In genomic region chr15:92829875-92830274, GRCh38 we compare ENCODE assay signal across 1 cellular context.
TF ChIP-seq lines count a peak whose summit lies in the region.

No MANE protein-coding gene starts in this region.

TF ChIP-seq in HepG2, 621 proteins besides CTCF, POLR2A, EP300 and RAD21 (continued from another document):
- no peak for TF ChIP-seq DZIP1 (CRISPR knock-in tag; IDR thresholded peaks at IDR 0.05)
- TF ChIP-seq ZNF747 (CRISPR knock-in tag; IDR thresholded peaks at IDR 0.05; ENCODE audit: borderline replicate concordance): no peak
- no peak for TF ChIP-seq ZBTB33 (CRISPR knock-in tag; IDR thresholded peaks at IDR 0.05)
- no peak for TF ChIP-seq ZNF614 (CRISPR knock-in tag; IDR thresholded peaks at IDR 0.05; ENCODE audit: borderline replicate concordance)
- no peak for TF ChIP-seq ZNF773 (CRISPR knock-in tag; IDR thresholded peaks at IDR 0.05; ENCODE audit: borderline replicate concordance)
- TF ChIP-seq, protein P1, sequence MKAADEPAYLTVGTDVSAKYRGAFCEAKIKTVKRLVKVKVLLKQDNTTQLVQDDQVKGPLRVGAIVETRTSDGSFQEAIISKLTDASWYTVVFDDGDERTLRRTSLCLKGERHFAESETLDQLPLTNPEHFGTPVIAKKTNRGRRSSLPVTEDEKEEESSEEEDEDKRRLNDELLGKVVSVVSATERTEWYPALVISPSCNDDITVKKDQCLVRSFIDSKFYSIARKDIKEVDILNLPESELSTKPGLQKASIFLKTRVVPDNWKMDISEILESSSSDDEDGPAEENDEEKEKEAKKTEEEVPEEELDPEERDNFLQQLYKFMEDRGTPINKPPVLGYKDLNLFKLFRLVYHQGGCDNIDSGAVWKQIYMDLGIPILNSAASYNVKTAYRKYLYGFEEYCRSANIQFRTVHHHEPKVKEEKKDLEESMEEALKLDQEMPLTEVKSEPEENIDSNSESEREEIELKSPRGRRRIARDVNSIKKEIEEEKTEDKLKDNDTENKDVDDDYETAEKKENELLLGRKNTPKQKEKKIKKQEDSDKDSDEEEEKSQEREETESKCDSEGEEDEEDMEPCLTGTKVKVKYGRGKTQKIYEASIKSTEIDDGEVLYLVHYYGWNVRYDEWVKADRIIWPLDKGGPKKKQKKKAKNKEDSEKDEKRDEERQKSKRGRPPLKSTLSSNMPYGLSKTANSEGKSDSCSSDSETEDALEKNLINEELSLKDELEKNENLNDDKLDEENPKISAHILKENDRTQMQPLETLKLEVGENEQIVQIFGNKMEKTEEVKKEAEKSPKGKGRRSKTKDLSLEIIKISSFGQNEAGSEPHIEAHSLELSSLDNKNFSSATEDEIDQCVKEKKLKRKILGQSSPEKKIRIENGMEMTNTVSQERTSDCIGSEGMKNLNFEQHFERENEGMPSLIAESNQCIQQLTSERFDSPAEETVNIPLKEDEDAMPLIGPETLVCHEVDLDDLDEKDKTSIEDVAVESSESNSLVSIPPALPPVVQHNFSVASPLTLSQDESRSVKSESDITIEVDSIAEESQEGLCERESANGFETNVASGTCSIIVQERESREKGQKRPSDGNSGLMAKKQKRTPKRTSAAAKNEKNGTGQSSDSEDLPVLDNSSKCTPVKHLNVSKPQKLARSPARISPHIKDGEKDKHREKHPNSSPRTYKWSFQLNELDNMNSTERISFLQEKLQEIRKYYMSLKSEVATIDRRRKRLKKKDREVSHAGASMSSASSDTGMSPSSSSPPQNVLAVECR (CRISPR knock-in tag; IDR thresholded peaks at IDR 0.05; ENCODE audit: borderline replicate concordance): no peak
- no peak for TF ChIP-seq ZNF484 (CRISPR knock-in tag; IDR thresholded peaks at IDR 0.05; ENCODE audit: borderline replicate concordance, low read depth)
- TF ChIP-seq PRMT3 (CRISPR knock-in tag; IDR thresholded peaks at IDR 0.05; ENCODE audit: borderline replicate concordance, low read depth): no peak
- TF ChIP-seq, protein P2, sequence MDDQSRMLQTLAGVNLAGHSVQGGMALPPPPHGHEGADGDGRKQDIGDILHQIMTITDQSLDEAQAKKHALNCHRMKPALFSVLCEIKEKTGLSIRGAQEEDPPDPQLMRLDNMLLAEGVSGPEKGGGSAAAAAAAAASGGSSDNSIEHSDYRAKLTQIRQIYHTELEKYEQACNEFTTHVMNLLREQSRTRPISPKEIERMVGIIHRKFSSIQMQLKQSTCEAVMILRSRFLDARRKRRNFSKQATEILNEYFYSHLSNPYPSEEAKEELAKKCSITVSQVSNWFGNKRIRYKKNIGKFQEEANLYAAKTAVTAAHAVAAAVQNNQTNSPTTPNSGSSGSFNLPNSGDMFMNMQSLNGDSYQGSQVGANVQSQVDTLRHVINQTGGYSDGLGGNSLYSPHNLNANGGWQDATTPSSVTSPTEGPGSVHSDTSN (CRISPR knock-in tag; IDR thresholded peaks at IDR 0.05; ENCODE audit: borderline replicate concordance): no peak
TF ChIP-seq in HepG2: peak in this region for 0.
